15 cellular contexts compared by ENCODE assay signal in the genomic region with DNA sequence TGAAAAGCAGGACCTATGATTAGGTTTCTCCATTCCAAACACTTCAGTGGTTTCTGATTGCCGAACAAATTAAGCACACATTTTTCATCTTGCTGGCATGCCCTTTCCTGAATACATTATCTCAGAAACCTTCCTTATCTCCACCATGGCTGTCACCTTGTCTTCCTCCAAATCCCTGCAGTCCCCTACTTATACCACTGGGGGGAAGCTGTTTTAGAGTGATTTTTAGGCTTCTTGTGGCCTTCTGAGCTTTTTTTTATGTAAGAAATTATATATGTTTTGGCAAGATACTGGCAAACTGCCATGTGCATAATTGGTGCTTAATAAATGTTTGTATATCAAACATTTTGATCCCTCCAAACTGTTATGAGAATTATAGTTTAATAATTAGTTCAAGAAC.
DNase-seq lines count a peak whose midpoint lies in the region; ATAC-seq, FAIRE-seq and TF ChIP-seq lines count a peak whose summit lies in the region.
"Had no signal": no experiment of that assay in that cellular context is flagged by ENCODE, and none has a peak within 500 bp of the region (broad histone marks: within the 10 kb centered on the region; RNA-seq: fewer than 3 reads in every experiment).

No MANE protein-coding gene starts in this region.

- CTCF ChIA-PET in A549 (lab: Yijun Ruan, JAX) = no interaction called here

- TF ChIP-seq POLR2A in A549 (IDR thresholded peaks at IDR 0.05; ENCODE audit: low read length) = no peak

- TF ChIP-seq RAD21 in A549 (conservative IDR thresholded peaks at IDR 0.05 in 1 of 2, IDR thresholded peaks at IDR 0.05 in 1 of 2) = no peak

- peaks cover 6% of the 10 kb centered on the region for H3K9me3 Mint-ChIP-seq in stimulated activated effector memory CD8-positive, alpha-beta T cell treated with anti-CD3 and anti-CD28 coated beads, Interleukin-12 subunit alpha, Interleukin-12 subunit beta, amount 100 ng/mL, for 72 hours

- DNase-seq in A549 (ENCODE audit: low read depth in 1 of 2, low spot score in 1 of 2) (peak; percentile 25), NCI-H2171 treated with DMSO at 0.1 percent for 48 hours (lab: John Stamatoyannopoulos, UW) (peak; percentile 67), cardiac fibroblast (ENCODE audit: low read depth in 2 of 2) (peak in 1 of 2 donors; percentile 3), NK-92 (lab: John Stamatoyannopoulos, UW; ENCODE audit: unreplicated experiment) (no peak)
- DNase-seq in stimulated activated effector memory CD8-positive, alpha-beta T cell treated with anti-CD3 and anti-CD28 coated beads, Interleukin-12 subunit alpha, Interleukin-12 subunit beta, amount 100 ng/mL, for 72 hours (ENCODE audit: low spot score in 2 of 2) = no peak
- DNase-seq in stimulated activated naive CD8-positive, alpha-beta T cell treated with anti-CD3 and anti-CD28 coated beads, Interleukin-15, Interleukin-2, amounts not matched to agents 100 U/mL and 50 U/mL, for 24 hours = no peak
- no peak for DNase-seq in NK-92 treated with Interleukin-12 subunit alpha and Interleukin-12 subunit beta, amount 100 ng/mL, for 24 hours (lab: John Stamatoyannopoulos, UW)
- DNase-seq: activated CD4-positive, alpha-beta memory T cell treated with anti-CD3 and anti-CD28 coated beads, Interleukin-2, amount 10 ng/mL, durations not matched to agents 7 days and 5 days; CD4-positive, alpha-beta memory T cell; occipital lobe; SW 1271 had no signal

- 0% methylated on average over 1 of the region's 1 CpG for WGBS in A549 (ENCODE audit: missing lambda C conversion rate)

- no peaks in the 10 kb centered on the region for H3K4me1 Mint-ChIP-seq in stimulated activated effector memory CD8-positive, alpha-beta T cell treated with anti-CD3 and anti-CD28 coated beads, Interleukin-12 subunit alpha, Interleukin-12 subunit beta, amount 100 ng/mL, for 72 hours
- H3K4me1 Mint-ChIP-seq: activated CD4-positive, alpha-beta memory T cell treated with anti-CD3 and anti-CD28 coated beads, Interleukin-2, amount 10 ng/mL, durations not matched to agents 7 days and 5 days; CD4-positive, alpha-beta memory T cell had no signal

- TF ChIP-seq CTCF in A549 (IDR thresholded peaks at IDR 0.05) = no peak
- peak; percentile 42 for TF ChIP-seq CTCF in GM12873 (IDR thresholded peaks at IDR 0.05; ENCODE audit: insufficient read depth, low read depth, low read length, missing control alignments)
- peak; percentile 28 for TF ChIP-seq CTCF in cardiac fibroblast (IDR thresholded peaks at IDR 0.05; ENCODE audit: low read depth, low read length)

- H3K4me3 Mint-ChIP-seq in stimulated activated effector memory CD8-positive, alpha-beta T cell treated with anti-CD3 and anti-CD28 coated beads, Interleukin-12 subunit alpha, Interleukin-12 subunit beta, amount 100 ng/mL, for 72 hours = no peak overlapping the region
- H3K4me3 Mint-ChIP-seq: activated CD4-positive, alpha-beta memory T cell treated with anti-CD3 and anti-CD28 coated beads, Interleukin-2, amount 10 ng/mL, durations not matched to agents 7 days and 5 days had no signal

- H3K27ac Mint-ChIP-seq in stimulated activated effector memory CD8-positive, alpha-beta T cell treated with anti-CD3 and anti-CD28 coated beads, Interleukin-12 subunit alpha, Interleukin-12 subunit beta, amount 100 ng/mL, for 72 hours = no peak overlapping the region
- H3K27ac Mint-ChIP-seq: activated CD4-positive, alpha-beta memory T cell treated with anti-CD3 and anti-CD28 coated beads, Interleukin-2, amount 10 ng/mL, durations not matched to agents 7 days and 5 days; activated naive CD4-positive, alpha-beta T cell treated with anti-CD3 and anti-CD28 coated beads, Interleukin-2, amount 50 U/mL, for 72 hours; CD4-positive, alpha-beta memory T cell had no signal

- H3K4me1 ChIP-seq in A549 = no peaks in the 10 kb centered on the region

- no peak overlapping the region for H3K27ac ChIP-seq in A549
- H3K27ac ChIP-seq: thoracic aorta had no signal

- peak in 1 of 2 experiments; percentile 74; a peak in 3 of 6 replicates for ATAC-seq in A549
- ATAC-seq in stimulated activated effector memory CD8-positive, alpha-beta T cell treated with anti-CD3 and anti-CD28 coated beads, Interleukin-12 subunit alpha, Interleukin-12 subunit beta, amount 100 ng/mL, for 72 hours = no peak
- ATAC-seq in stimulated activated naive CD8-positive, alpha-beta T cell treated with anti-CD3 and anti-CD28 coated beads, Interleukin-15, Interleukin-2, amounts not matched to agents 100 U/mL and 50 U/mL, for 24 hours = no peak
- ATAC-seq: activated naive CD4-positive, alpha-beta T cell treated with anti-CD3 and anti-CD28 coated beads, Interleukin-2, amount 50 U/mL, for 72 hours had no signal

- POLR2A ChIA-PET in A549 (lab: Yijun Ruan, JAX) = no interaction called here

- no peaks in the 10 kb centered on the region for H3K36me3 Mint-ChIP-seq in stimulated activated effector memory CD8-positive, alpha-beta T cell treated with anti-CD3 and anti-CD28 coated beads, Interleukin-12 subunit alpha, Interleukin-12 subunit beta, amount 100 ng/mL, for 72 hours
- H3K36me3 Mint-ChIP-seq: activated naive CD4-positive, alpha-beta T cell treated with anti-CD3 and anti-CD28 coated beads, Interleukin-2, amount 50 U/mL, for 72 hours; CD4-positive, alpha-beta memory T cell had no signal

- H3K9me3 ChIP-seq in A549 = no peaks in the 10 kb centered on the region
- H3K9me3 ChIP-seq: thoracic aorta had no signal

- no peak for FAIRE-seq in A549 (lab: Jason Lieb, UNC)
- FAIRE-seq: endothelial cell of umbilical vein had no signal

- H3K4me3 ChIP-seq in A549 = no peak overlapping the region
- H3K4me3 ChIP-seq in cardiac fibroblast (replicated peaks in 1 of 2; ENCODE audit: low read depth in 2 of 2, low read length in 2 of 2) = no peak overlapping the region
- H3K4me3 ChIP-seq: thoracic aorta had no signal

- TF ChIP-seq EP300 in A549 (IDR thresholded peaks at IDR 0.05) = no peak

- H3K4me2 ChIP-seq in A549 = no peak overlapping the region

TF ChIP-seq in A549, 52 proteins besides CTCF, POLR2A, EP300 and RAD21:
- TF ChIP-seq HOXB13 (CRISPR knock-in tag; IDR thresholded peaks at IDR 0.05; ENCODE audit: low read depth) = no peak
- no peak for TF ChIP-seq FOXS1 (CRISPR knock-in tag; IDR thresholded peaks at IDR 0.05)
- no peak for TF ChIP-seq HDAC2 (IDR thresholded peaks at IDR 0.05)
- TF ChIP-seq CBX2 (IDR thresholded peaks at IDR 0.05; ENCODE audit: borderline replicate concordance, low read depth) = no peak
- no peak for TF ChIP-seq EHF (CRISPR knock-in tag; IDR thresholded peaks at IDR 0.05)
- TF ChIP-seq, protein P1, sequence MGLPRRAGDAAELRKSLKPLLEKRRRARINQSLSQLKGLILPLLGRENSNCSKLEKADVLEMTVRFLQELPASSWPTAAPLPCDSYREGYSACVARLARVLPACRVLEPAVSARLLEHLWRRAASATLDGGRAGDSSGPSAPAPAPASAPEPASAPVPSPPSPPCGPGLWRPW (IDR thresholded peaks at IDR 0.05) = no peak
- no peak for TF ChIP-seq CHD4 (IDR thresholded peaks at IDR 0.05; ENCODE audit: borderline replicate concordance)
- TF ChIP-seq RFX5 (IDR thresholded peaks at IDR 0.05) = no peak
- no peak for TF ChIP-seq EHMT2 (IDR thresholded peaks at IDR 0.05; ENCODE audit: low read depth)
- TF ChIP-seq TP53 (CRISPR knock-in tag; IDR thresholded peaks at IDR 0.05) = no peak
- no peak for TF ChIP-seq BHLHE40 (IDR thresholded peaks at IDR 0.05; ENCODE audit: low read depth, low read length)
TF ChIP-seq in A549: peak in this region for 0.

Comparison
In these comparisons a context has a peak if more than half of its experiments do, and no peak if none do; other contexts are left out.
1. DNase-seq: peak in A549 (2 of 2) and NCI-H2171 treated with DMSO at 0.1 percent for 48 hours (single experiment); none in stimulated activated effector memory CD8-positive, alpha-beta T cell treated with anti-CD3 and anti-CD28 coated beads, Interleukin-12 subunit alpha, Interleukin-12 subunit beta, amount 100 ng/mL, for 72 hours (0 of 2), stimulated activated naive CD8-positive, alpha-beta T cell treated with anti-CD3 and anti-CD28 coated beads, Interleukin-15, Interleukin-2, amounts not matched to agents 100 U/mL and 50 U/mL, for 24 hours (single experiment), NK-92 treated with Interleukin-12 subunit alpha and Interleukin-12 subunit beta, amount 100 ng/mL, for 24 hours (single experiment) and NK-92 (single experiment).